Comparison of ENCODE assay signal across 8 cellular contexts in the genomic region with DNA sequence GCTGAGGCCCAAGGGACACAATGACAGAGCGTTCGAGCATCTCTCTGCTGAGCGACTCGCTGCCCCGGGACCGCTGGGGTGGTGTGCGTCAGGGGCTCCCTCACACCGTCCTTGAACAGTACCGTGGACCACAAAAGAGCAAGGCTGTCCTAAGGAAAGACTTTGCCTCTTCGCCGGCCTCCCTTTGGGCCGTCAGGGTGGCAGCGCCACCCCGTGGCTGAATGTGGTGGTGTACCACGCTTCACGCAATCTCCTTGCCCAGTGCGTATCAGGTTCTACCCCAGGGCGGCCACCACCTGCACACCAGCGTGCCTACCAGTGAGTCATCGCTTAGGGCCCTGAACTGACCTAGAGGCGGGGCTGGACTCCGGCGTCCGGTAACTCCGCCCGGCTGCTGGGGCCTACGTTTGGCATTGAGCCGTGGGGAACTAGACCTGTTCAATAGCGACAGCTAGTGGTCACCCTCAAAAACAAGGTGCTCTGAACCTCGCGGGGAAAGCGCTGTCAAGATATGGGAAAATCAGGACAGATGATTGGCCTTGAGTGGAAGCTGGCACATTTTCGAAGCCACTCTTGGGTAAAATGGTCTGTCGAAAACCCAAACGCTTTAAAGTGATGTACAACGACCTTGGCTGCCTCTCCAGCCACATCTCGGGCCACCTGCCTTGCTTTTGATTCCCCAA. TPM values are rescaled to one million over a fixed set of nuclear protein-coding genes. Genes with fewer than 3 reads are reported as not detected.
DNase-seq lines count a peak whose midpoint lies in the region; ATAC-seq and TF ChIP-seq lines count a peak whose summit lies in the region.

No MANE protein-coding gene starts in this region.

- no TSS peak for BruUV-seq in PC-9 (replicated peaks; lab: Mats Ljungman, UMichigan)

- peak overlapping the region; percentile 75 to 79 for H3K27ac Mint-ChIP-seq in natural killer cell treated with Interleukin-12 subunit alpha and Interleukin-12 subunit beta and Interleukin-15 and Interleukin-18, amount 100 ng/mL, for 72 hours

- peak overlapping the region; percentile 63; the same call in 1 of the 2 replicates for H2AFZ ChIP-seq in PC-9

- CTCF ChIA-PET in PC-9 (lab: Charles Lee) = interaction anchor here (1.5 kb wide), 1 partner anchor 16 kb away, joined by 4 read pairs; no protein-coding TSS in a partner anchor

- H3K4me1 ChIP-seq in PC-9 (replicated peaks; ENCODE audit: insufficient read depth) = no peaks in the 10 kb centered on the region; the same call in 1 of the 2 replicates

- TF ChIP-seq CTCF in PC-9 (conservative IDR thresholded peaks at IDR 0.05) = peak; percentile 94

- ATAC-seq in HG03095 (IDR thresholded peaks at IDR 0.05; ENCODE audit: unreplicated experiment) = peak; percentile 59
- peak; percentile 94 to 97 for ATAC-seq in natural killer cell treated with Interleukin-12 subunit alpha and Interleukin-12 subunit beta and Interleukin-15 and Interleukin-18, amount 100 ng/mL, for 72 hours

- no peaks in the 10 kb centered on the region for H3K9me2 ChIP-seq in PC-9 (ENCODE audit: insufficient read depth)

- no peaks in the 10 kb centered on the region for H3K9me3 ChIP-seq in PC-9 (ENCODE audit: insufficient read depth, low read depth)

- intact Hi-C loops in PC-9 (cut with micrococcal nuclease; ENCODE audit: unreplicated experiment) = loop anchor here (1.0 to 5.0 kb wide), 5 partner anchors 54 to 178 kb away; no protein-coding TSS in a partner anchor

- H3K27ac ChIP-seq in PC-9 = no peak overlapping the region

- H3K27me3 Mint-ChIP-seq in natural killer cell treated with Interleukin-12 subunit alpha and Interleukin-12 subunit beta and Interleukin-15 and Interleukin-18, amount 100 ng/mL, for 72 hours = no peaks in the 10 kb centered on the region

- peaks cover 6% of the 10 kb centered on the region; the same call in 1 of the 2 replicates for H3F3A ChIP-seq in PC-9 (ENCODE audit: insufficient read depth, low read depth)

- no peak overlapping the region for H3K4me3 ChIP-seq in PC-9

- H3K4me2 ChIP-seq in PC-9 = peak overlapping the region; percentile 53

- H3K79me2 ChIP-seq in PC-9 (ENCODE audit: low read depth) = no peaks in the 10 kb centered on the region

- POLR2A ChIA-PET in PC-9 (lab: Charles Lee; ENCODE audit: unreplicated experiment) = no interaction called here

- no peaks in the 10 kb centered on the region for H3K36me3 ChIP-seq in PC-9 (ENCODE audit: low read depth)

- H4K20me1 ChIP-seq in PC-9 (ENCODE audit: insufficient read depth) = no peaks in the 10 kb centered on the region

- no peaks in the 10 kb centered on the region for H3K27me3 ChIP-seq in PC-9 (ENCODE audit: insufficient read depth, low read depth)

- H3K4me1 Mint-ChIP-seq in natural killer cell treated with Interleukin-12 subunit alpha and Interleukin-12 subunit beta and Interleukin-15 and Interleukin-18, amount 100 ng/mL, for 72 hours (ENCODE audit: low read depth in 2 of 2) = peaks cover 33 to 37% of the 10 kb centered on the region in 2 donors

- no peaks in the 10 kb centered on the region for H3K36me3 Mint-ChIP-seq in natural killer cell treated with Interleukin-12 subunit alpha and Interleukin-12 subunit beta and Interleukin-15 and Interleukin-18, amount 100 ng/mL, for 72 hours

- DNase-seq in NCI-H2107 (lab: John Stamatoyannopoulos, UW) (peak; percentile 10), NCI-H2107 treated with DMSO at 0.1 percent for 48 hours (lab: John Stamatoyannopoulos, UW; ENCODE audit: unreplicated experiment) (no peak), PC-9 (peak; percentile 95 to 97), fibroblast of peridontal ligament (ENCODE audit: extremely low read depth) (peak; percentile 77)
- DNase-seq in activated T-helper 1 cell treated with anti-CD3 and anti-CD28 coated beads, Interleukin-2, amount 50 U/mL, for 16 hours (ENCODE audit: low read depth in 1 of 2, low spot score in 1 of 2) = peak; percentile 74 to 77
- peak; percentile 96 for DNase-seq in natural killer cell treated with Interleukin-12 subunit alpha and Interleukin-12 subunit beta and Interleukin-15 and Interleukin-18, amount 100 ng/mL, for 72 hours (ENCODE audit: low spot score)
- peak; percentile 59 to 95 (median 78) for DNase-seq in stimulated activated naive CD4-positive, alpha-beta T cell (lab: John Stamatoyannopoulos, UW)

- peak overlapping the region; percentile 51 for H3K4me3 Mint-ChIP-seq in natural killer cell treated with Interleukin-12 subunit alpha and Interleukin-12 subunit beta and Interleukin-15 and Interleukin-18, amount 100 ng/mL, for 72 hours

- H3K9me3 Mint-ChIP-seq in natural killer cell treated with Interleukin-12 subunit alpha and Interleukin-12 subunit beta and Interleukin-15 and Interleukin-18, amount 100 ng/mL, for 72 hours = no peaks in the 10 kb centered on the region

RNA-seq across cellular contexts. Expression of a gene that starts 8.1 kb away (rescaled TPM):
- not detected in 2 replicates for total RNA-seq in PC-9 (2021)
- 100 to 1,000 TPM; 157 to 185 TPM for total RNA-seq in natural killer cell treated with Interleukin-12 subunit alpha and Interleukin-12 subunit beta and Interleukin-15 and Interleukin-18, amount 100 ng/mL, for 72 hours

RNA-seq across cellular contexts. Expression of a gene that starts 36.6 kb away (rescaled TPM):
- 4.1 and 5.0 TPM in 2 replicates for total RNA-seq in PC-9 (2021)
- 1 to 10 TPM; 2.5 to 3.0 TPM for total RNA-seq in natural killer cell treated with Interleukin-12 subunit alpha and Interleukin-12 subunit beta and Interleukin-15 and Interleukin-18, amount 100 ng/mL, for 72 hours

RNA-seq across cellular contexts. Expression of a gene that starts 43.1 kb away (rescaled TPM):
- total RNA-seq in PC-9 (2021) = not detected in 2 replicates
- total RNA-seq in natural killer cell treated with Interleukin-12 subunit alpha and Interleukin-12 subunit beta and Interleukin-15 and Interleukin-18, amount 100 ng/mL, for 72 hours = under 1 TPM in 1 of 2 donors, not detected in 1; 0.43 TPM

RNA-seq across cellular contexts. Expression of a gene that starts 58.2 kb away (rescaled TPM):
- total RNA-seq in PC-9 (2021) = 46.5 and 50.9 TPM in 2 replicates
- 1 to 10 TPM; 1.5 to 8.6 TPM for total RNA-seq in natural killer cell treated with Interleukin-12 subunit alpha and Interleukin-12 subunit beta and Interleukin-15 and Interleukin-18, amount 100 ng/mL, for 72 hours

Comparison
In these comparisons a context has a peak if more than half of its experiments do, and no peak if none do; other contexts are left out.
1. RNA of a gene that starts 8.1 kb away (total RNA-seq): 157 to 185 TPM in natural killer cell treated with Interleukin-12 subunit alpha and Interleukin-12 subunit beta and Interleukin-15 and Interleukin-18, amount 100 ng/mL, for 72 hours; not detected in PC-9; every median in the first group is over 100 times any median in the second.